Comparison of ENCODE assay signal across 8 cellular contexts in the genomic region with DNA sequence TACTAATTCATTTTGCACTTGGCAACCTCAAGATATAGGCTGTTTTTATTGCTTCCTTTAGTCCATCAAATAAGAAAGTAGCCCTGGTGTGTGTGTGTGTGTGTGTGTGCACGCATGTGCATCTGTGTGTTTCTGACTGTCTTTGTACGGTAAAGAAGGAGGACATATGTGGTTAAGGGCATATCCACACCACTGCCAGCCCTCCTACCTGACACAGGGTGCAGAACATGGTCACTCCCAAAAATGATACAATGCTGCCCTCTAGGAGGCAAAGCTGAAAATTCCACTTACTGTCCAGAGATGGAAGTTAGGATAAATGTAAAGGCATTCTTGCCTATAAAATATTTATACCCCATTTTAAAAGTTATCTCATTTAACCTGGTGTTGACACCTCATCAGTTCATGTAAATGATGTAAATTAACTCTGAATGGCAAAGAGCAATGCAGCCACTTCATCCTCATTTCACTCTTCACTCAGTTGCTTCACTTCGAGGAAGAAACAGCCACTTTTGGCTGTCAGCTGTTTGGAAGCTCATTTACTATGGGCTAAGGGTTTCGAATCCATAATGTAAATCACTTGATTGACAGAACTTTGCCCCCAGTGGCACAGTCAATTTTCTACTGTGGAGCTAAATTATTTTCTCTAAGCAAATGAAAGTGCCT.
DNase-seq lines count a peak whose midpoint lies in the region; ATAC-seq, FAIRE-seq and TF ChIP-seq lines count a peak whose summit lies in the region.

No MANE protein-coding gene starts in this region.

- no peaks in the 10 kb centered on the region for H3K9me3 ChIP-seq in left ventricle myocardium inferior (replicated peaks)
- H3K9me3 ChIP-seq in small intestine (ENCODE audit: control insufficient read depth, low read depth): no peaks in the 10 kb centered on the region

- H3K27me3 ChIP-seq in left ventricle myocardium inferior (ENCODE audit: low read depth) (no peaks in the 10 kb centered on the region), small intestine (ENCODE audit: control insufficient read depth in 2 of 2, insufficient read depth in 2 of 2, low read length in 2 of 2) (no peaks in the 10 kb centered on the region)

- no peak overlapping the region for H3K4me3 Mint-ChIP-seq in activated T-helper 17 cell treated with anti-CD3 and anti-CD28 coated beads, Interleukin-2, amount 50 U/mL, for 72 hours

- peak; percentile 23 for DNase-seq in GM18507 (ENCODE audit: extremely low spot score, insufficient read length, low read depth)
- DNase-seq in NCI-H2107 treated with DMSO at 0.1 percent for 48 hours (lab: John Stamatoyannopoulos, UW; ENCODE audit: unreplicated experiment): peak; percentile 81
- no peak for DNase-seq in left ventricle myocardium inferior
- peak; percentile 38 for DNase-seq in small intestine
- no peak for DNase-seq in activated gamma-delta T cell (lab: John Stamatoyannopoulos, UW)

- H3K36me3 ChIP-seq in left ventricle myocardium inferior (no peaks in the 10 kb centered on the region), small intestine (ENCODE audit: control insufficient read depth in 2 of 2, insufficient read depth in 2 of 2, low read length in 2 of 2) (no peaks in the 10 kb centered on the region)

- FAIRE-seq in GM18507 (lab: Jason Lieb, UNC) (peak; percentile 41), small intestine (lab: Jason Lieb, UNC) (no peak)

- TF ChIP-seq CTCF in C4-2B (conservative IDR thresholded peaks at IDR 0.05) (peak; percentile 81), left ventricle myocardium inferior (IDR thresholded peaks at IDR 0.05; ENCODE audit: borderline replicate concordance) (peak; percentile 71)

- 13 to 25% (median 18%) methylated on average over 4 of the region's 4 CpGs for WGBS in small intestine, 3 donors

- H3K36me3 Mint-ChIP-seq in activated T-helper 17 cell treated with anti-CD3 and anti-CD28 coated beads, Interleukin-2, amount 50 U/mL, for 72 hours (ENCODE audit: low read depth): no peaks in the 10 kb centered on the region

- no peaks in the 10 kb centered on the region for H3K9me3 Mint-ChIP-seq in activated T-helper 17 cell treated with anti-CD3 and anti-CD28 coated beads, Interleukin-2, amount 50 U/mL, for 72 hours

- ATAC-seq in HG03066 (IDR thresholded peaks at IDR 0.05; ENCODE audit: low read depth, unreplicated experiment): peak; percentile 68
- ATAC-seq in activated T-helper 17 cell treated with anti-CD3 and anti-CD28 coated beads, Interleukin-2, amount 50 U/mL, for 72 hours (replicated peaks): peak; percentile 34

- H3K27ac ChIP-seq in C4-2B: no peak overlapping the region
- no peak overlapping the region for H3K27ac ChIP-seq in left ventricle myocardium inferior (replicated peaks)
- no peak overlapping the region for H3K27ac ChIP-seq in small intestine (ENCODE audit: low read depth in 1 of 2, low read length in 1 of 2)

- intact Hi-C loops in left ventricle myocardium inferior (cut with micrococcal nuclease): no loop called here

- no peaks in the 10 kb centered on the region for H3K4me1 Mint-ChIP-seq in activated T-helper 17 cell treated with anti-CD3 and anti-CD28 coated beads, Interleukin-2, amount 50 U/mL, for 72 hours

- H3K27me3 Mint-ChIP-seq in activated T-helper 17 cell treated with anti-CD3 and anti-CD28 coated beads, Interleukin-2, amount 50 U/mL, for 72 hours: no peaks in the 10 kb centered on the region

- H3K4me3 ChIP-seq in left ventricle myocardium inferior (no peak overlapping the region), small intestine (ENCODE audit: low read depth in 1 of 2, low read length in 2 of 2) (no peak overlapping the region)

- H3K27ac Mint-ChIP-seq in activated T-helper 17 cell treated with anti-CD3 and anti-CD28 coated beads, Interleukin-2, amount 50 U/mL, for 72 hours: no peak overlapping the region

- H3K4me1 ChIP-seq in left ventricle myocardium inferior (peaks cover 4% of the 10 kb centered on the region), small intestine (ENCODE audit: control insufficient read depth in 2 of 2, insufficient read depth in 1 of 2, low read depth in 1 of 2, low read length in 1 of 2) (no peaks in the 10 kb centered on the region)

Comparison
In these comparisons a context has a peak if more than half of its experiments do, and no peak if none do; other contexts are left out.
1. DNase-seq: peak in GM18507 (single experiment), NCI-H2107 treated with DMSO at 0.1 percent for 48 hours (single experiment) and small intestine (single experiment); none in left ventricle myocardium inferior (single experiment) and activated gamma-delta T cell (single experiment).